34 cellular contexts compared by ENCODE assay signal in genomic region chr3:35666893-35667292, GRCh38. TPM values are rescaled to one million over a fixed set of nuclear protein-coding genes. Genes with fewer than 3 reads are reported as not detected.
"Had no signal": no experiment of that assay in that cellular context is flagged by ENCODE, and none has a peak within 500 bp of the region (broad histone marks: within the 10 kb centered on the region; RNA-seq: fewer than 3 reads in every experiment).

No MANE protein-coding gene starts in this region.

- H3K4me1 ChIP-seq: adrenal gland, left lung, lower lobe of right lung, upper lobe of left lung, vagina had no signal

- DNase-seq: activated CD4-positive, alpha-beta memory T cell treated with anti-CD3 and anti-CD28 coated beads for 36 hours; activated CD4-positive, alpha-beta T cell treated with anti-CD3 and anti-CD28 coated beads, Interleukin-2, amount 10 ng/mL, durations not matched to agents 24 days and 14 days; activated CD4-positive, CD25-positive, alpha-beta regulatory T cell treated with anti-CD3 and anti-CD28 coated beads, Interleukin-2, amount 50 U/mL, for 72 hours; activated CD8-positive, alpha-beta memory T cell treated with anti-CD3 and anti-CD28 coated beads, Interleukin-2, amount 50 U/mL, for 4 hours; activated effector memory CD4-positive, alpha-beta T cell treated with anti-CD3 and anti-CD28 coated beads, Interleukin-2, amount 50 U/mL, for 16 hours; activated naive CD4-positive, alpha-beta T cell treated with anti-CD3 and anti-CD28 coated beads for 36 hours; activated naive CD8-positive, alpha-beta T cell treated with anti-CD3 and anti-CD28 coated beads for 36 hours; activated T-cell treated with anti-CD3 and anti-CD28 coated beads, Interleukin-2, amount 50 U/mL, for 1 hour; adrenal gland; aorta; body of pancreas; caudate nucleus; cortex of kidney; effector memory CD8-positive, alpha-beta T cell; heart right ventricle; left lung; lower lobe of right lung; mesenchymal stem cell; posterior cingulate gyrus; right lobe of liver; small intestine; stimulated activated CD4-positive, alpha-beta T cell treated with anti-CD3 and anti-CD28 coated beads, Interleukin-4, amount 100 ng/mL, for 24 hours; T-helper 17 cell; T1000; upper lobe of left lung; WERI-Rb-1 had no signal

- H3K4me3 ChIP-seq: adrenal gland, body of pancreas, heart right ventricle, left lung, lower lobe of right lung, right lobe of liver, upper lobe of left lung, vagina had no signal

- FAIRE-seq: small intestine had no signal

- H3K27me3 ChIP-seq: adrenal gland, body of pancreas, heart right ventricle, left lung, right lobe of liver, upper lobe of left lung, vagina had no signal

- H3K9me3 ChIP-seq: adrenal gland, body of pancreas, heart right ventricle, left lung, lower lobe of right lung, right lobe of liver, upper lobe of left lung, vagina had no signal

- H3K27ac ChIP-seq: adrenal gland, body of pancreas, heart right ventricle, left lung, lower lobe of right lung, right lobe of liver, upper lobe of left lung, vagina, WERI-Rb-1 had no signal

- H3K36me3 ChIP-seq: adrenal gland, heart right ventricle, left lung, lower lobe of right lung, right lobe of liver, upper lobe of left lung, vagina, WERI-Rb-1 had no signal

RNA-seq across cellular contexts. Expression of gene ARPP21, which starts 27.6 kb away (rescaled TPM):
- total RNA-seq: activated CD4-positive, alpha-beta memory T cell treated with anti-CD3 and anti-CD28 coated beads for 36 hours; activated CD4-positive, alpha-beta T cell treated with anti-CD3 and anti-CD28 coated beads, Interleukin-2, amount 10 ng/mL, durations not matched to agents 24 days and 14 days; activated CD8-positive, alpha-beta memory T cell treated with anti-CD3 and anti-CD28 coated beads for 36 hours; activated naive CD4-positive, alpha-beta T cell treated with anti-CD3 and anti-CD28 coated beads for 36 hours; activated naive CD8-positive, alpha-beta T cell treated with anti-CD3 and anti-CD28 coated beads for 36 hours; activated T-helper 1 cell treated with anti-CD3 and anti-CD28 coated beads, Interleukin-12 subunit alpha, Interleukin-12 subunit beta, Interleukin-2, Interleukin-4 antibody, amounts not matched to agents 30 ng/mL and 10 ng/mL and 1 ng/mL, durations not matched to agents 14 hours and 24 hours and 36 hours; adrenal gland; body of pancreas; fibroblast of lung; fibroblast of villous mesenchyme; glomerular endothelial cell; heart right ventricle; left lung; lower lobe of right lung; natural killer cell treated with Interleukin-12 subunit alpha and Interleukin-12 subunit beta and Interleukin-15 and Interleukin-18, amount 100 ng/mL, for 72 hours; subcutaneous adipose tissue; T-helper 17 cell; upper lobe of left lung; vagina had no signal
- polyA plus RNA-seq: fibroblast of lung had no signal
